ENCODE assay signal across 14 cellular contexts in the genomic region with DNA sequence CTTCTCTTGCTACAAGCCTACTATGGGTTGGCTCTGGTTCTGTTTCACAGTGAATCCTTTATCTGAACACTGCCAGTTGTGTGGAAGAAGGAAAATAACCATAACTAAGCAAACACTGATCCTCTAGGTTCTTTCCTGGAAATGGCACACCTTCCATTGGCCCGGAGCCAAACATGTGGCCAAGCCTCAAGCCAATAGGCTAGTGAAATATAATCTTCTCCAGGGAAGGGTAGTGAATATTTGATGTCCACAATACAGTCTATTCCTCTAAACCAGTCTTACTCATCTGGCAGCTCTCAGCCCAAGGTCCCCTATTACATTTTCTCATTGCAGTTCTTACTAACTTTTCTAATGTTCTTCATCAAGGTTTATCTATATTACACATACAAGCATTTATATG.
DNase-seq lines count a peak whose midpoint lies in the region; ATAC-seq and TF ChIP-seq lines count a peak whose summit lies in the region.
"Had no signal": no experiment of that assay in that cellular context is flagged by ENCODE, and none has a peak within 500 bp of the region (broad histone marks: within the 10 kb centered on the region; RNA-seq: fewer than 3 reads in every experiment).

No MANE protein-coding gene starts in this region.

- H3K4me1 Mint-ChIP-seq in activated naive CD8-positive, alpha-beta T cell treated with anti-CD3 and anti-CD28 coated beads for 36 hours, result no peaks in the 10 kb centered on the region
- H3K4me1 Mint-ChIP-seq: activated naive CD4-positive, alpha-beta T cell treated with anti-CD3 and anti-CD28 coated beads, Interleukin-2, amount 10 ng/mL, durations not matched to agents 7 days and 5 days; immature natural killer cell had no signal

- no peaks in the 10 kb centered on the region for H3K36me3 ChIP-seq in BE2C
- H3K36me3 ChIP-seq in KMS-11 (ENCODE audit: insufficient read depth), result no peaks in the 10 kb centered on the region
- no peaks in the 10 kb centered on the region for H3K36me3 ChIP-seq in SJCRH30
- H3K36me3 ChIP-seq in left ventricle myocardium inferior, result no peaks in the 10 kb centered on the region

- peak; percentile 47 for DNase-seq in BE2C
- DNase-seq in SJCRH30, result peak; percentile 55 to 83
- DNase-seq in activated naive CD8-positive, alpha-beta T cell treated with anti-CD3 and anti-CD28 coated beads for 36 hours, result no peak
- DNase-seq in left ventricle myocardium inferior, result no peak
- no peak for DNase-seq in NCI-H526 treated with DMSO at 0.1 percent for 48 hours (lab: John Stamatoyannopoulos, UW)
- no peak for DNase-seq in SKM-1 treated with dmso at 0.1 percent for 144 hours (lab: John Stamatoyannopoulos, UW; ENCODE audit: unreplicated experiment)
- DNase-seq: activated CD8-positive, alpha-beta T cell treated with anti-CD3 and anti-CD28 coated beads, Interleukin-2, amount 10 ng/mL, durations not matched to agents 7 days and 5 days; activated naive CD4-positive, alpha-beta T cell treated with anti-CD3 and anti-CD28 coated beads, Interleukin-2, amount 10 ng/mL, durations not matched to agents 7 days and 5 days; immature natural killer cell; NCI-H1048; stimulated activated CD4-positive, alpha-beta T cell treated with anti-CD3 and anti-CD28 coated beads, Interleukin-15, amount 100 ng/mL, for 24 hours; T1000 had no signal

- H3K27me3 ChIP-seq in BE2C (no peaks in the 10 kb centered on the region), KMS-11 (ENCODE audit: insufficient read depth, low read depth) (no peaks in the 10 kb centered on the region), SJCRH30 (no peaks in the 10 kb centered on the region), left ventricle myocardium inferior (ENCODE audit: low read depth) (no peaks in the 10 kb centered on the region)

- TF ChIP-seq CTCF in BE2C (IDR thresholded peaks at IDR 0.05; ENCODE audit: low read depth, low read length), result no peak
- no peak for TF ChIP-seq CTCF in KMS-11 (conservative IDR thresholded peaks at IDR 0.05; ENCODE audit: low read depth, low read length)
- no peak for TF ChIP-seq CTCF in left ventricle myocardium inferior (IDR thresholded peaks at IDR 0.05; ENCODE audit: borderline replicate concordance)

- H4K20me1 ChIP-seq in KMS-11 (ENCODE audit: insufficient read depth), result no peaks in the 10 kb centered on the region

- H3K9me3 ChIP-seq in BE2C, result no peaks in the 10 kb centered on the region
- H3K9me3 ChIP-seq in SJCRH30 (replicated peaks), result no peaks in the 10 kb centered on the region
- H3K9me3 ChIP-seq in left ventricle myocardium inferior (replicated peaks), result no peaks in the 10 kb centered on the region

- H2AFZ ChIP-seq in KMS-11 (ENCODE audit: low read depth), result peak overlapping the region; percentile 4; the same call in 1 of the 2 replicates

- peak; percentile 3 for ATAC-seq in GM19463 (IDR thresholded peaks at IDR 0.05; ENCODE audit: unreplicated experiment)
- ATAC-seq: activated CD8-positive, alpha-beta T cell treated with anti-CD3 and anti-CD28 coated beads, Interleukin-2, amount 10 ng/mL, durations not matched to agents 7 days and 5 days had no signal

- H3K9ac ChIP-seq in KMS-11, result no peak overlapping the region; the same call in 1 of the 2 replicates

- intact Hi-C loops in left ventricle myocardium inferior (cut with micrococcal nuclease), result no loop called here

- peaks cover 43% of the 10 kb centered on the region for H3K4me1 ChIP-seq in BE2C
- H3K4me1 ChIP-seq in KMS-11 (ENCODE audit: low read depth, poor library complexity, severe bottlenecking), result peaks cover 83% of the 10 kb centered on the region
- H3K4me1 ChIP-seq in SJCRH30, result peaks cover 19% of the 10 kb centered on the region
- no peaks in the 10 kb centered on the region for H3K4me1 ChIP-seq in left ventricle myocardium inferior

- H3K4me3 Mint-ChIP-seq in activated naive CD8-positive, alpha-beta T cell treated with anti-CD3 and anti-CD28 coated beads for 36 hours, result no peak overlapping the region
- H3K4me3 Mint-ChIP-seq: activated CD8-positive, alpha-beta T cell treated with anti-CD3 and anti-CD28 coated beads, Interleukin-2, amount 10 ng/mL, durations not matched to agents 7 days and 5 days; activated naive CD4-positive, alpha-beta T cell treated with anti-CD3 and anti-CD28 coated beads, Interleukin-2, amount 10 ng/mL, durations not matched to agents 7 days and 5 days; immature natural killer cell had no signal

- no peak overlapping the region for H3K27ac Mint-ChIP-seq in activated naive CD8-positive, alpha-beta T cell treated with anti-CD3 and anti-CD28 coated beads for 36 hours
- H3K27ac Mint-ChIP-seq: activated CD8-positive, alpha-beta T cell treated with anti-CD3 and anti-CD28 coated beads, Interleukin-2, amount 10 ng/mL, durations not matched to agents 7 days and 5 days; activated naive CD4-positive, alpha-beta T cell treated with anti-CD3 and anti-CD28 coated beads, Interleukin-2, amount 10 ng/mL, durations not matched to agents 7 days and 5 days; immature natural killer cell had no signal

- H3K4me2 ChIP-seq in KMS-11, result peak overlapping the region; percentile 65

- no peaks in the 10 kb centered on the region for H3K9me3 Mint-ChIP-seq in activated naive CD8-positive, alpha-beta T cell treated with anti-CD3 and anti-CD28 coated beads for 36 hours
- H3K9me3 Mint-ChIP-seq: activated naive CD4-positive, alpha-beta T cell treated with anti-CD3 and anti-CD28 coated beads, Interleukin-2, amount 10 ng/mL, durations not matched to agents 7 days and 5 days had no signal

- H3K27ac ChIP-seq in KMS-11 (peak overlapping the region; percentile 73), SJCRH30 (peak overlapping the region; percentile 37; the same call in 1 of the 2 replicates), left ventricle myocardium inferior (replicated peaks) (no peak overlapping the region)

- H3K36me3 Mint-ChIP-seq in activated naive CD8-positive, alpha-beta T cell treated with anti-CD3 and anti-CD28 coated beads for 36 hours, result no peaks in the 10 kb centered on the region
- H3K36me3 Mint-ChIP-seq: activated naive CD4-positive, alpha-beta T cell treated with anti-CD3 and anti-CD28 coated beads, Interleukin-2, amount 10 ng/mL, durations not matched to agents 7 days and 5 days had no signal

- H3K4me3 ChIP-seq in BE2C (ENCODE audit: low read depth, low read length), result no peak overlapping the region
- H3K4me3 ChIP-seq in KMS-11 (IDR thresholded peaks at IDR 0.05; ENCODE audit: insufficient read depth, low read depth, low read length), result no peak overlapping the region
- H3K4me3 ChIP-seq in SJCRH30, result no peak overlapping the region
- no peak overlapping the region for H3K4me3 ChIP-seq in left ventricle myocardium inferior

- H3K79me2 ChIP-seq in KMS-11 (ENCODE audit: insufficient read depth, low read depth), result no peaks in the 10 kb centered on the region

- no peaks in the 10 kb centered on the region for H3K27me3 Mint-ChIP-seq in activated naive CD8-positive, alpha-beta T cell treated with anti-CD3 and anti-CD28 coated beads for 36 hours
- H3K27me3 Mint-ChIP-seq: activated naive CD4-positive, alpha-beta T cell treated with anti-CD3 and anti-CD28 coated beads, Interleukin-2, amount 10 ng/mL, durations not matched to agents 7 days and 5 days had no signal

Comparison
In these comparisons a context has a peak if more than half of its experiments do, and no peak if none do; other contexts are left out.
1. DNase-seq: peak in BE2C (single experiment) and SJCRH30 (2 of 2); none in activated naive CD8-positive, alpha-beta T cell treated with anti-CD3 and anti-CD28 coated beads for 36 hours (single experiment), left ventricle myocardium inferior (single experiment), NCI-H526 treated with DMSO at 0.1 percent for 48 hours (single experiment) and SKM-1 treated with dmso at 0.1 percent for 144 hours (single experiment).